In the genomic region with DNA sequence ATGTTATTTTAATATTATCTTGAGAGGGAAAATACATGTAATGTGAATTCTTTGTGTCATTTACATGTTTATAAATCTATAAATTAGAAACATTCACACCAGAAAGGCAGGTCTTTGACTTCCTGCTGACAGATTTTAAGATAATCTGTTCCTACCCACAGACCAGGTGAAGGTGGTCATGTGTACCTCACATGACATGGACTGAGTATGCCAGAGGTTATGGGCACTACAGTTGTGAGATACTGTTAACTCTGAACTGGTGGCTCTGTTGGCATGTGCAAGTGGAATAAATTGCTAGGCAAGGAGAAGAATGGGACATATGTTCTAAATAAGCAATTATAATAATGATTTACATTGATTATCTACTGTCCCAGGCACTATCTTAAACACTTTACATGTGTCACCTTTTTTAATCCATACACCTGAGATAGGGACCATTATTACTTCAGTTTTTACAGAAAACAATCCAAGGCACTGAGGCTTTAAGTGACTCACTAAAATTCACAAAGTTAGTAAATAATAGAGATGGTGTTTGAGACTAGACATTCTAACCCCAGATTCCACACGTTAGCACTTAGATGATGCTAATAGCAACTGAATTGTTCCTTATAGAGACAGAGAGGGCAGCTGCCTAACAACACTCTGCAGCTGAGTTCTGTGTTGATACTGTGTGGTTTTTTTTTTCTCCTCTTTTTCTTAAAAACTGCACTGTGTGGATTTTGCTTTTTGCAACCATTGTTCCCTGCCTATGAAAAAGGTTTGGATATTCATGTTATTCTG, we compare ENCODE assay signal across 1 cellular context.
TF ChIP-seq lines count a peak whose summit lies in the region.

No MANE protein-coding gene starts in this region.

TF ChIP-seq in HepG2, 621 proteins besides CTCF, POLR2A, EP300 and RAD21:
- no peak for TF ChIP-seq ZNF446 (CRISPR knock-in tag; IDR thresholded peaks at IDR 0.05)
- TF ChIP-seq, protein P1, sequence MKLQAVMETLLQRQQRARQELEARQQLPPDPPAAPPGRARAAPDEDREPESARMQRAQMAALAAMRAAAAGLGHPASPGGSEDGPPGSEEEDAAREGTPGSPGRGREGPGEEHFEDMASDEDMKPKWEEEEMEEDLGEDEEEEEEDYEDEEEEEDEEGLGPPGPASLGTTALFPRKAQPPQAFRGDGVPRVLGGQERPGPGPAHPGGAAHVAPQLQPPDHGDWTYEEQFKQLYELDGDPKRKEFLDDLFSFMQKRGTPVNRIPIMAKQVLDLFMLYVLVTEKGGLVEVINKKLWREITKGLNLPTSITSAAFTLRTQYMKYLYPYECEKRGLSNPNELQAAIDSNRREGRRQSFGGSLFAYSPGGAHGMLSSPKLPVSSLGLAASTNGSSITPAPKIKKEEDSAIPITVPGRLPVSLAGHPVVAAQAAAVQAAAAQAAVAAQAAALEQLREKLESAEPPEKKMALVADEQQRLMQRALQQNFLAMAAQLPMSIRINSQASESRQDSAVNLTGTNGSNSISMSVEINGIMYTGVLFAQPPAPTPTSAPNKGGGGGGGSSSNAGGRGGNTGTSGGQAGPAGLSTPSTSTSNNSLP (IDR thresholded peaks at IDR 0.05; ENCODE audit: low read depth, low read length): no peak
